Comparison of ENCODE assay signal across 22 cellular contexts in the genomic region with DNA sequence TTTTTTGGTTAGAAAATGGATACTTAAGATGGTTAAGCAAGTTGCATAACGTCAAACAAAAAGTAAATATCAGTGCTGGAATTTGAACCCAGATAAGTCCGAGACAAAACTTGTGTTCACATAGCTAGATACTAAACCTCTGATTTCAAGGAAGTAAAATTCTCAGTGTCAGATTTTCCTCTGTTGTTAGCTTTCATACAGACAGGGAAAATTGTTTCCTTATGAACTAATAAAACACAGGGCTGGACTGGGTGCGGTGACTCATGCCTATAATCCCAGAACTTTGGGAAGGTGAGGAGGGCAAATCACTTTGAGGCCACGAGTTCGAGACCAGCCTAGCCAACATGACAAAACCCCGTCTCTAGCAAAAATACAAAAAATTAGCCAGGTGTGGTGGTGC. TPM values are rescaled to one million over a fixed set of nuclear protein-coding genes. Genes with fewer than 3 reads are reported as not detected.
DNase-seq lines count a peak whose midpoint lies in the region; ATAC-seq, FAIRE-seq and TF ChIP-seq lines count a peak whose summit lies in the region.
"Had no signal": no experiment of that assay in that cellular context is flagged by ENCODE, and none has a peak within 500 bp of the region (broad histone marks: within the 10 kb centered on the region; RNA-seq: fewer than 3 reads in every experiment).

No MANE protein-coding gene starts in this region.

- H3K4me2 ChIP-seq in HepG2 (ENCODE audit: low read depth, low read length) (no peak overlapping the region), OCI-LY7 (ENCODE audit: low read length) (no peak overlapping the region)

- H3K27me3 Mint-ChIP-seq in activated T-cell treated with anti-CD3 and anti-CD28 coated beads, Interleukin-2, amount 50 U/mL, for 4 hours (ENCODE audit: low read depth), result no peaks in the 10 kb centered on the region
- H3K27me3 Mint-ChIP-seq: activated naive CD4-positive, alpha-beta T cell treated with anti-CD3 and anti-CD28 coated beads, Interleukin-2, amount 50 U/mL, for 24 hours; activated T-cell treated with anti-CD3 and anti-CD28 coated beads, Interleukin-2, amount 50 U/mL, for 24 hours had no signal

- H3K9me3 ChIP-seq in HEK293 (ENCODE audit: control insufficient read depth, insufficient read depth, low read depth, low read length), result no peaks in the 10 kb centered on the region
- H3K9me3 ChIP-seq in colonic mucosa, result no peaks in the 10 kb centered on the region
- H3K9me3 ChIP-seq in HepG2 (ENCODE audit: low read length), result no peaks in the 10 kb centered on the region
- no peaks in the 10 kb centered on the region for H3K9me3 ChIP-seq in OCI-LY7 (ENCODE audit: low read length)
- H3K9me3 ChIP-seq: breast epithelium, sigmoid colon had no signal

- H3K4me3 Mint-ChIP-seq in activated T-cell treated with anti-CD3 and anti-CD28 coated beads, Interleukin-2, amount 50 U/mL, for 4 hours, result no peak overlapping the region
- H3K4me3 Mint-ChIP-seq: activated naive CD4-positive, alpha-beta T cell treated with anti-CD3 and anti-CD28 coated beads, Interleukin-2, amount 50 U/mL, for 24 hours; activated T-cell treated with anti-CD3 and anti-CD28 coated beads, Interleukin-2, amount 50 U/mL, for 24 hours; H9 had no signal

- H3K4me1 ChIP-seq in HEK293 (ENCODE audit: control insufficient read depth, insufficient read depth, low read length) (peaks cover 41% of the 10 kb centered on the region), colonic mucosa (peaks cover 7% of the 10 kb centered on the region), HepG2 (ENCODE audit: insufficient read depth, low read length) (0 out of 2 replicates have a peak, but pooled peaks cover 16% of the 10 kb centered on the region), OCI-LY7 (ENCODE audit: insufficient read depth, low read length, poor library complexity, severe bottlenecking) (no peaks in the 10 kb centered on the region)
- H3K4me1 ChIP-seq: breast epithelium had no signal

- H3K79me2 ChIP-seq in HepG2 (ENCODE audit: insufficient read depth, low read length) (no peaks in the 10 kb centered on the region), OCI-LY7 (ENCODE audit: insufficient read depth, low read depth, low read length) (no peaks in the 10 kb centered on the region)

- FAIRE-seq in HepG2 (lab: Jason Lieb, UNC), result no peak
- FAIRE-seq: G401.6, urothelium cell line had no signal

- H3K36me3 Mint-ChIP-seq in activated T-cell treated with anti-CD3 and anti-CD28 coated beads, Interleukin-2, amount 50 U/mL, for 4 hours (ENCODE audit: insufficient read depth), result peaks cover 24% of the 10 kb centered on the region

- BruUV-seq in HepG2 (replicated peaks; lab: Mats Ljungman, UMichigan) (no TSS peak), OCI-LY7 (replicated peaks; lab: Mats Ljungman, UMichigan) (no TSS peak)

- H4K20me1 ChIP-seq in HepG2 (ENCODE audit: insufficient read depth, low read length) (no peaks in the 10 kb centered on the region), OCI-LY7 (ENCODE audit: insufficient read depth, low read length) (no peaks in the 10 kb centered on the region)

- no peaks in the 10 kb centered on the region for H3K27me3 ChIP-seq in colonic mucosa
- H3K27me3 ChIP-seq in HepG2 (ENCODE audit: control insufficient read depth in 1 of 2, insufficient read depth in 2 of 2, low read length in 2 of 2), result no peaks in the 10 kb centered on the region; a peak in 1 of 5 replicates
- H3K27me3 ChIP-seq: breast epithelium, sigmoid colon had no signal

- POLR2A ChIA-PET in HEK293 (lab: Yijun Ruan, JAX) (no interaction called here), HepG2 (lab: Yijun Ruan, JAX) (no interaction called here), OCI-LY7 (lab: Charles Lee) (no interaction called here)

- H3K4me1 Mint-ChIP-seq in activated T-cell treated with anti-CD3 and anti-CD28 coated beads, Interleukin-2, amount 50 U/mL, for 4 hours (ENCODE audit: low read depth), result no peaks in the 10 kb centered on the region
- H3K4me1 Mint-ChIP-seq: activated naive CD4-positive, alpha-beta T cell treated with anti-CD3 and anti-CD28 coated beads, Interleukin-2, amount 50 U/mL, for 24 hours had no signal

- no peaks in the 10 kb centered on the region for H3K9me3 Mint-ChIP-seq in activated T-cell treated with anti-CD3 and anti-CD28 coated beads, Interleukin-2, amount 50 U/mL, for 4 hours
- H3K9me3 Mint-ChIP-seq: activated naive CD4-positive, alpha-beta T cell treated with anti-CD3 and anti-CD28 coated beads, Interleukin-2, amount 50 U/mL, for 24 hours; activated T-cell treated with anti-CD3 and anti-CD28 coated beads, Interleukin-2, amount 50 U/mL, for 24 hours; H9 had no signal

- no peak for TF ChIP-seq POLR2A in HepG2 (IDR thresholded peaks at IDR 0.05; ENCODE audit: insufficient read depth in 1 of 2, low read depth in 2 of 2, low read length in 2 of 2)

- CTCF ChIA-PET in HEK293 (lab: Yijun Ruan, JAX) (interaction anchor here (0.6 to 0.9 kb wide), 3 partner anchors 109 to 625 kb away, joined by 3 to 4 read pairs (median 3); no protein-coding TSS in a partner anchor), HepG2 (lab: Yijun Ruan, JAX; ENCODE audit: low intra/inter-chr PET ratio, low total read pairs) (no interaction called here), OCI-LY7 (lab: Charles Lee; ENCODE audit: unreplicated experiment) (no interaction called here)

- peaks cover 0 to 12% of the 10 kb centered on the region in 2 experiments; a peak in 1 of 3 replicates for H3K36me3 ChIP-seq in HEK293 (ENCODE audit: control insufficient read depth in 2 of 2, insufficient read depth in 1 of 2, low read length in 2 of 2)
- no peaks in the 10 kb centered on the region for H3K36me3 ChIP-seq in colonic mucosa
- no peaks in the 10 kb centered on the region for H3K36me3 ChIP-seq in HepG2 (replicated peaks in 1 of 2; ENCODE audit: control insufficient read depth in 1 of 2, insufficient read depth in 2 of 2, low read length in 2 of 2)
- peaks cover 10% of the 10 kb centered on the region for H3K36me3 ChIP-seq in OCI-LY7 (ENCODE audit: insufficient read depth, low read length)
- H3K36me3 ChIP-seq: breast epithelium, sigmoid colon had no signal

- no peak overlapping the region for H3K4me3 ChIP-seq in HEK293 (ENCODE audit: low read depth, low read length)
- H3K4me3 ChIP-seq in colonic mucosa, result no peak overlapping the region
- no peak overlapping the region for H3K4me3 ChIP-seq in HepG2 (replicated peaks in 1 of 3; ENCODE audit: insufficient read depth in 1 of 3, low read depth in 2 of 3, low read length in 3 of 3)
- no peak overlapping the region for H3K4me3 ChIP-seq in OCI-LY7 (ENCODE audit: low read depth, low read length, poor library complexity, severe bottlenecking)
- H3K4me3 ChIP-seq: breast epithelium, sigmoid colon had no signal

- H3K9me2 ChIP-seq in OCI-LY7 (ENCODE audit: insufficient read depth, low read length), result no peaks in the 10 kb centered on the region

- intact Hi-C loops in colonic mucosa (cut with DNase I) (loop anchor here (5.0 kb wide), 1 partner anchor 607 kb away; no protein-coding TSS in a partner anchor), HepG2 (cut with micrococcal nuclease; ENCODE audit: unreplicated experiment) (loop anchor here (5.0 kb wide), 1 partner anchor 987 kb away; no protein-coding TSS in a partner anchor), OCI-LY7 (cut with micrococcal nuclease; ENCODE audit: unreplicated experiment) (loop anchor here (5.0 kb wide), 1 partner anchor 607 kb away; no protein-coding TSS in a partner anchor)

- TF ChIP-seq CTCF in AG09319 (IDR thresholded peaks at IDR 0.05; ENCODE audit: low read depth, low read length) (no peak), HEK293 (tag by site-specific recombination; IDR thresholded peaks at IDR 0.05) (no peak), colonic mucosa (IDR thresholded peaks at IDR 0.05) (no peak), HepG2 (CRISPR knock-in tag; IDR thresholded peaks at IDR 0.05) (no peak), OCI-LY7 (conservative IDR thresholded peaks at IDR 0.05; ENCODE audit: low read length) (no peak)

- H2AFZ ChIP-seq in HepG2 (ENCODE audit: low read length), result no peak overlapping the region
- no peak overlapping the region for H2AFZ ChIP-seq in OCI-LY7 (ENCODE audit: low read length)

- 12% methylated on average over 6 of the region's 6 CpGs for WGBS in HepG2 (ENCODE audit: low lambda C conversion rate)

- peak; percentile 61 for DNase-seq in AG09319 (ENCODE audit: extremely low read depth, low read depth)
- peak; percentile 61 for DNase-seq in colonic mucosa
- DNase-seq in HepG2 (ENCODE audit: low spot score), result peak; percentile 10
- no peak for DNase-seq in OCI-LY7 (ENCODE audit: low spot score)
- no peak for DNase-seq in retina
- no peak for DNase-seq in activated T-cell treated with anti-CD3 and anti-CD28 coated beads, Interleukin-2, amount 50 U/mL, for 4 hours
- DNase-seq: activated CD4-positive, alpha-beta T cell treated with anti-CD3 and anti-CD28 coated beads, Interleukin-2, amount 50 U/mL, for 48 hours; activated T-cell treated with anti-CD3 and anti-CD28 coated beads, Interleukin-2, amount 50 U/mL, for 24 hours; H9; hippocampal formation; MM.1S; NCI-H1694; occipital lobe; sigmoid colon; stimulated activated CD4-positive, alpha-beta T cell treated with anti-CD3 and anti-CD28 coated beads, Interleukin-2, amount 100 ng/mL, for 48 hours had no signal

- TF ChIP-seq EP300 in HepG2 (IDR thresholded peaks at IDR 0.05; ENCODE audit: low read depth in 2 of 2, low read length in 2 of 2) (no peak), HepG2 (CRISPR knock-in tag; IDR thresholded peaks at IDR 0.05; ENCODE audit: borderline replicate concordance) (no peak)

- no peak for TF ChIP-seq RAD21 in HepG2 (CRISPR knock-in tag; IDR thresholded peaks at IDR 0.05)

- ATAC-seq in HepG2 (no peak), HG03095 (IDR thresholded peaks at IDR 0.05; ENCODE audit: unreplicated experiment) (no peak)
- no peak for ATAC-seq in activated T-cell treated with anti-CD3 and anti-CD28 coated beads, Interleukin-2, amount 50 U/mL, for 4 hours
- ATAC-seq: Right ventricle myocardium inferior had no signal

- H3K9ac ChIP-seq in colonic mucosa (ENCODE audit: low read depth in 2 of 2, low read length in 2 of 2) (no peak overlapping the region), HepG2 (ENCODE audit: insufficient read depth, low read depth, low read length) (no peak overlapping the region)

- in situ Hi-C loops in HepG2 (cut with HindIII; ENCODE audit: extremely low pct_ligation_motif_present, low pct_unique_long_range_greater_than_20kb), result loop anchor here (25.0 kb wide), 2 partner anchors 1382 to 1482 kb away; no protein-coding TSS in a partner anchor

- H3K27ac ChIP-seq in HEK293 (ENCODE audit: extremely low read depth, low read depth, low read length) (no peak overlapping the region), colonic mucosa (peak overlapping the region; percentile 83), HepG2 (ENCODE audit: extremely low read length, insufficient read depth, low read length) (no peak overlapping the region), OCI-LY7 (ENCODE audit: low read depth, low read length, poor library complexity, severe bottlenecking) (no peak overlapping the region)
- H3K27ac ChIP-seq: breast epithelium, sigmoid colon had no signal

RNA-seq across cellular contexts. Expression of gene PCNX2, which starts 51.3 kb away (rescaled TPM):
- 1 to 10 TPM; 5.4 to 6.7 TPM for total RNA-seq in colonic mucosa
- total RNA-seq in HepG2 (2016; rRNA removed; fragmentation: Illumina TruSeq; extraction: Trizol), result 0.11 TPM in 1 of 2 replicates, not detected in the other
- total RNA-seq in HepG2 (2016; cell fraction: cytosol; rRNA removed; fragmentation: Illumina TruSeq; extraction: Trizol; ENCODE audit: low read depth), result not detected in 2 replicates
- not detected in 2 replicates for total RNA-seq in HepG2 (2016; cell fraction: insoluble cytoplasmic fraction; rRNA removed; fragmentation: Illumina TruSeq; extraction: Trizol)
- not detected in 2 replicates for total RNA-seq in HepG2 (2016; cell fraction: membrane; rRNA removed; fragmentation: Illumina TruSeq; extraction: Trizol)
- not detected in 2 replicates for total RNA-seq in HepG2 (2016; cell fraction: nucleus; rRNA removed; fragmentation: Illumina TruSeq; extraction: Trizol)
- 0.13 and 0.42 TPM in 2 replicates for polyA plus RNA-seq in HepG2 (2011; rRNA removed)
- 0.06 and 0.12 TPM in 2 replicates for polyA plus RNA-seq in HepG2 (2011; cell fraction: cytosol; rRNA removed)
- 0.33 and 0.39 TPM in 2 replicates for polyA plus RNA-seq in HepG2 (2011; cell fraction: nucleus; rRNA removed)
- polyA plus RNA-seq in HepG2 (2012), result 0.21 TPM in 1 of 2 replicates, not detected in the other
- polyA plus RNA-seq in HepG2 (2016; cell fraction: cytosol; fragmentation: Illumina TruSeq; extraction: Trizol; ENCODE audit: low read depth), result not detected in 2 replicates
- not detected in 2 replicates for polyA plus RNA-seq in HepG2 (2016; cell fraction: insoluble cytoplasmic fraction; fragmentation: Illumina TruSeq; extraction: Trizol; ENCODE audit: low read depth)
- polyA plus RNA-seq in HepG2 (2016; cell fraction: membrane; fragmentation: Illumina TruSeq; extraction: Trizol; ENCODE audit: low read depth), result not detected in 2 replicates
- not detected in 2 replicates for polyA plus RNA-seq in HepG2 (2016; cell fraction: nucleus; fragmentation: Illumina TruSeq; extraction: Trizol; ENCODE audit: insufficient read depth, low read depth)
- polyA minus RNA-seq in HepG2 (2011; rRNA and poly(A)+ RNA removed; ENCODE audit: low replicate concordance), result 61.8 TPM in 1 of 2 replicates, not detected in the other
- 0.26 and 0.49 TPM in 2 replicates for polyA minus RNA-seq in HepG2 (2011; cell fraction: cytosol; rRNA and poly(A)+ RNA removed)
- polyA minus RNA-seq in HepG2 (2011; cell fraction: nucleus; rRNA and poly(A)+ RNA removed), result 0.26 TPM in 1 of 2 replicates, not detected in the other
- total RNA-seq in OCI-LY7 (2014; rRNA removed; shearing (Covaris generic)), result 16.4 and 17.1 TPM in 2 replicates
- total RNA-seq in OCI-LY7 (2022), result 26.9 and 30.6 TPM in 2 replicates
- total RNA-seq in activated T-cell treated with anti-CD3 and anti-CD28 coated beads, Interleukin-2, amount 50 U/mL, for 4 hours, result 10 to 100 TPM; 15.1 to 17.3 (median 15.3) TPM

Comparison
In these comparisons a context has a peak if more than half of its experiments do, and no peak if none do; other contexts are left out.
1. DNase-seq: peak in AG09319 (single experiment), colonic mucosa (single experiment) and HepG2 (single experiment); none in OCI-LY7 (single experiment), retina (single experiment) and activated T-cell treated with anti-CD3 and anti-CD28 coated beads, Interleukin-2, amount 50 U/mL, for 4 hours (single experiment).